In genomic region chr4:142741995-142742394, GRCh38 we compare ENCODE assay signal across 1 cellular context.
TF ChIP-seq lines count a peak whose summit lies in the region.

No MANE protein-coding gene starts in this region.

TF ChIP-seq in GM23338, 12 proteins besides CTCF, POLR2A, EP300 and RAD21 (continued from another document):
- TF ChIP-seq ZNF462 (CRISPR knock-in tag; IDR thresholded peaks at IDR 0.05) = no peak
- no peak for TF ChIP-seq EZH2 (IDR thresholded peaks at IDR 0.05; ENCODE audit: low read depth, unreplicated experiment)
- TF ChIP-seq ZNF114 (CRISPR knock-in tag; IDR thresholded peaks at IDR 0.05) = no peak
- no peak for TF ChIP-seq ZNF331 (CRISPR knock-in tag; IDR thresholded peaks at IDR 0.05; ENCODE audit: low read depth)
- TF ChIP-seq REST (IDR thresholded peaks at IDR 0.05; ENCODE audit: unreplicated experiment) = no peak
- TF ChIP-seq EZH2phosphoT487 (IDR thresholded peaks at IDR 0.05; ENCODE audit: unreplicated experiment) = no peak
- TF ChIP-seq POLR2AphosphoS5 (IDR thresholded peaks at IDR 0.05; ENCODE audit: low read depth) = no peak
- TF ChIP-seq STAT1 (IDR thresholded peaks at IDR 0.05; ENCODE audit: unreplicated experiment) = no peak
- no peak for TF ChIP-seq NANOG (IDR thresholded peaks at IDR 0.05; ENCODE audit: borderline replicate concordance)
